Comparison of ENCODE assay signal across 1 cellular context in genomic region chr3:58178528-58179234, GRCh38.
TF ChIP-seq lines count a peak whose summit lies in the region.

No MANE protein-coding gene starts in this region.

TF ChIP-seq in HCT116, 20 proteins besides CTCF, POLR2A, EP300 and RAD21 (continued from another document):
- TF ChIP-seq, protein P1, sequence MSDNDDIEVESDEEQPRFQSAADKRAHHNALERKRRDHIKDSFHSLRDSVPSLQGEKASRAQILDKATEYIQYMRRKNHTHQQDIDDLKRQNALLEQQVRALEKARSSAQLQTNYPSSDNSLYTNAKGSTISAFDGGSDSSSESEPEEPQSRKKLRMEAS (IDR thresholded peaks at IDR 0.05): no peak
- TF ChIP-seq ZFX (IDR thresholded peaks at IDR 0.05): no peak
- TF ChIP-seq, protein P2, sequence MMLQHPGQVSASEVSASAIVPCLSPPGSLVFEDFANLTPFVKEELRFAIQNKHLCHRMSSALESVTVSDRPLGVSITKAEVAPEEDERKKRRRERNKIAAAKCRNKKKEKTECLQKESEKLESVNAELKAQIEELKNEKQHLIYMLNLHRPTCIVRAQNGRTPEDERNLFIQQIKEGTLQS (IDR thresholded peaks at IDR 0.05): no peak
- no peak for TF ChIP-seq JUND (IDR thresholded peaks at IDR 0.05)
- TF ChIP-seq SRF (IDR thresholded peaks at IDR 0.05; ENCODE audit: low read depth): no peak
- TF ChIP-seq CBX3 (IDR thresholded peaks at IDR 0.05; ENCODE audit: low read depth): no peak
- TF ChIP-seq YY1 (IDR thresholded peaks at IDR 0.05; ENCODE audit: extremely low read depth, insufficient replicate concordance, low read depth, low read length): no peak
